Comparison of ENCODE assay signal across 1 cellular context in genomic region chr13:39811696-39812095, GRCh38.
TF ChIP-seq lines count a peak whose summit lies in the region.

No MANE protein-coding gene starts in this region.

TF ChIP-seq in GM12878, 131 proteins besides CTCF, POLR2A, EP300 and RAD21 (continued from another document):
- no peak for TF ChIP-seq ELK1 (IDR thresholded peaks at IDR 0.05; ENCODE audit: low read depth, low read length)
